ENCODE assay signal across 1 cellular context in the genomic region with DNA sequence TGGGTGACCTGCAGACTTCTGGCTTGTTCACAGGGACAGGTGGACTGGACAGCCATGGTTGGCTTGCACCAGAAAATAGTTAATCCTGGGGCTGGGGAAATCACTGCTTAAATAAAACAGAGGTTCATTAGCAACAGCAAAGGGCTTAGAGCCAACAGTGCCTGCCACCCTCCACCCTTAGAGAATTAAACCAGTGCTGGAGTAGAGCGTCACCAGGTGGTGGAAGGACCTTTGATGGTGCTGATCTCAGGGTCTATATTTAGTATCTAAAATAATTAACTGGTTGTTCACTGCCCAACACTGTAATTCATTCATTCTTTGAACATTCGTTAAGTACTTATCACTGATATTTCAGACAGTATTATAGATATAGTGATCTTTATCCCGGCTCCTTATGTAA.
TF ChIP-seq lines count a peak whose summit lies in the region.

No MANE protein-coding gene starts in this region.

TF ChIP-seq in K562, 482 proteins besides CTCF, POLR2A, EP300 and RAD21:
- no peak for TF ChIP-seq RERE (CRISPR knock-in tag; IDR thresholded peaks at IDR 0.05; ENCODE audit: borderline replicate concordance)
- TF ChIP-seq ASH1L (IDR thresholded peaks at IDR 0.05; ENCODE audit: borderline replicate concordance, low read depth, partially characterized antibody), result no peak
- no peak for TF ChIP-seq MTA1 (IDR thresholded peaks at IDR 0.05; ENCODE audit: borderline replicate concordance)
- TF ChIP-seq, protein P1, sequence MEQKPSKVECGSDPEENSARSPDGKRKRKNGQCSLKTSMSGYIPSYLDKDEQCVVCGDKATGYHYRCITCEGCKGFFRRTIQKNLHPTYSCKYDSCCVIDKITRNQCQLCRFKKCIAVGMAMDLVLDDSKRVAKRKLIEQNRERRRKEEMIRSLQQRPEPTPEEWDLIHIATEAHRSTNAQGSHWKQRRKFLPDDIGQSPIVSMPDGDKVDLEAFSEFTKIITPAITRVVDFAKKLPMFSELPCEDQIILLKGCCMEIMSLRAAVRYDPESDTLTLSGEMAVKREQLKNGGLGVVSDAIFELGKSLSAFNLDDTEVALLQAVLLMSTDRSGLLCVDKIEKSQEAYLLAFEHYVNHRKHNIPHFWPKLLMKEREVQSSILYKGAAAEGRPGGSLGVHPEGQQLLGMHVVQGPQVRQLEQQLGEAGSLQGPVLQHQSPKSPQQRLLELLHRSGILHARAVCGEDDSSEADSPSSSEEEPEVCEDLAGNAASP (IDR thresholded peaks at IDR 0.05), result no peak
